Comparison of ENCODE assay signal across 8 cellular contexts in the genomic region with DNA sequence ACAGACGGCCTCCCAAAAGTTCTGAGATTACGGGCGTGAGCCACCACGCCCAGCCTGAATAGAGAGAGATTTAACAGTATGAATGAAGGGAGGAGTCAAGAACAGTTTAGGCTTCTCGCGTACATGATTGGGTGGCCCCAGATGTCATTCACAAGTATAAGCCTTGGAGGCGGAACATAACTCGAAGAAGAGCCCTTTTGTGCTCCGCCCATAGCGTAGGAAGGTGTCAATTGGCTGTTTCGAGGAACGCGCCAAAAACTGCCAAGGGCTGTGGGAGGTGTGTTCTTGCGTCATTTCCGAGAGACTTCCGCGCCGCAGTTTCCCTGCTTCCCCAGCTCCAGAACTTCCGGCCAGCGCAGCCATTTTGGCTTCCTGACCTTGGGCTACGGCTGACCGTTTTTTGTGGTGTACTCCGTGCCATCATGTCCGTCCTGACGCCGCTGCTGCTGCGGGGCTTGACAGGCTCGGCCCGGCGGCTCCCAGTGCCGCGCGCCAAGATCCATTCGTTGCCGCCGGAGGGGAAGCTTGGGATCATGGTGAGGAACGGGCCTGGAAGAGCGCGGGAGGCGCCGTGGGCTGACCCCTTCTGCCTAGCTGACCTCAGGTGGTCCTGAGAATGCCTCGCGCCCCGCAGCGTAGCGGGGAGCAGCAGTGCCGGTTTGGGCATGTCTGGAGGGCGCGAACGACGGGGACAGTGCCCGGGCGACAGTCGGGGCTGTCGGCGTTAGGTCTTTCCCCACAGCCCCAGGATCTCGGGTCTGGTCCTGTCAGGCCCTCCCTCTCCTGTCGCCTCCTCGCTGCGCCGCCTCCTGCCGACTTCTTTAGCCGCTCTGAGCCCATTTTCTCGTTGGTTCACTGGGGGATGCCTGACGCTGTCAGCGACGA. TPM values are rescaled to one million over a fixed set of nuclear protein-coding genes. Genes with fewer than 3 reads are reported as not detected.
DNase-seq lines count a peak whose midpoint lies in the region; ATAC-seq, FAIRE-seq and TF ChIP-seq lines count a peak whose summit lies in the region.

A gene with protein sequence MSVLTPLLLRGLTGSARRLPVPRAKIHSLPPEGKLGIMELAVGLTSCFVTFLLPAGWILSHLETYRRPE (plus strand): TSS at position 362 of the 885 bp plus-strand sequence. CDS start 61 bp downstream, at position 423.

- no peak for TF ChIP-seq CTCF in astrocyte (IDR thresholded peaks at IDR 0.05; ENCODE audit: insufficient read depth, low read depth, low read length)
- TF ChIP-seq CTCF in uterus (IDR thresholded peaks at IDR 0.05): no peak

- H2AFZ ChIP-seq in astrocyte (ENCODE audit: low read depth, low read length): peak within 1 kb of the TSS; percentile 96

- peak within 1 kb of the TSS; percentile 91 for H3K4me2 ChIP-seq in astrocyte (ENCODE audit: low read length)

- H3K36me3 Mint-ChIP-seq in astrocyte (ENCODE audit: low read depth, unreplicated experiment): peaks cover 6% of the 10 kb centered on the region

- no peak for FAIRE-seq in astrocyte (lab: Jason Lieb, UNC)

- no peaks in the 10 kb centered on the region for H3K27me3 ChIP-seq in astrocyte (ENCODE audit: insufficient read depth, low read length)
- no peaks in the 10 kb centered on the region for H3K27me3 ChIP-seq in right cardiac atrium (ENCODE audit: control insufficient read depth, insufficient read depth)
- no peaks in the 10 kb centered on the region for H3K27me3 ChIP-seq in uterus

- no peaks in the 10 kb centered on the region for H3K9me3 ChIP-seq in astrocyte (ENCODE audit: insufficient read depth, low read depth, low read length)
- no peaks in the 10 kb centered on the region for H3K9me3 ChIP-seq in right cardiac atrium (ENCODE audit: control insufficient read depth, low read length)
- H3K9me3 ChIP-seq in uterus: no peaks in the 10 kb centered on the region

- intact Hi-C loops in right cardiac atrium (cut with DNase I) (no loop called here), uterus (cut with DNase I; ENCODE audit: low total_unique reads) (no loop called here)

- peaks cover 49% of the 10 kb centered on the region for H3K79me2 ChIP-seq in astrocyte (ENCODE audit: insufficient read depth, low read length)

- TF ChIP-seq POLR2A in GM18505 (IDR thresholded peaks at IDR 0.05; ENCODE audit: borderline replicate concordance, extremely low read depth, insufficient read depth, insufficient read length): peak; percentile 86
- TF ChIP-seq POLR2A in uterus (IDR thresholded peaks at IDR 0.05): peak; percentile 26 to 61

- no peaks in the 10 kb centered on the region for H3K9me3 Mint-ChIP-seq in astrocyte (ENCODE audit: unreplicated experiment)

- H3K4me3 Mint-ChIP-seq in astrocyte (ENCODE audit: unreplicated experiment): peak within 1 kb of the TSS; percentile 99

- H3K36me3 ChIP-seq in astrocyte (ENCODE audit: insufficient read depth, low read length) (no peaks in the 10 kb centered on the region), uterus (no peaks in the 10 kb centered on the region)

- WGBS in right cardiac atrium: under 1% methylated on average over 67 of the region's 67 CpGs

- H3K9ac ChIP-seq in astrocyte (ENCODE audit: low read length): peak within 1 kb of the TSS; percentile 99

- H3K27ac ChIP-seq in astrocyte (ENCODE audit: low read depth, low read length): peak within 1 kb of the TSS; percentile 95
- peak within 1 kb of the TSS; percentile 98 for H3K27ac ChIP-seq in right cardiac atrium (ENCODE audit: low read length)
- peak within 1 kb of the TSS; percentile 89 to 93 for H3K27ac ChIP-seq in uterus

- H3K4me1 Mint-ChIP-seq in astrocyte (ENCODE audit: low read depth, unreplicated experiment): peaks cover 10% of the 10 kb centered on the region

- ATAC-seq in GM18505 (IDR thresholded peaks at IDR 0.05; ENCODE audit: unreplicated experiment): peak; percentile 93
- peak; percentile 92 for ATAC-seq in HG02973 (IDR thresholded peaks at IDR 0.05; ENCODE audit: unreplicated experiment)
- ATAC-seq in right cardiac atrium: peak; percentile 97

- DNase-seq in NCI-H2029 (lab: John Stamatoyannopoulos, UW) (peak; percentile 99), T-helper 22 cell (ENCODE audit: low read depth) (peak; percentile 95), astrocyte (ENCODE audit: low read depth) (peak; percentile 99), right cardiac atrium (peak; percentile 97 to 98 (median 97)), pulmonary artery endothelial cell (ENCODE audit: low read depth, low spot score) (peak; percentile 99), uterus (peak; percentile 97 to 99)

- H3K27ac Mint-ChIP-seq in astrocyte (ENCODE audit: unreplicated experiment): peak within 1 kb of the TSS; percentile 98

- H4K20me1 ChIP-seq in astrocyte (ENCODE audit: insufficient read depth, low read length): peaks cover 30% of the 10 kb centered on the region

- H3K4me1 ChIP-seq in astrocyte (ENCODE audit: insufficient read depth, low read length) (peaks cover 13% of the 10 kb centered on the region), right cardiac atrium (ENCODE audit: control insufficient read depth, insufficient read depth, low read length) (no peaks in the 10 kb centered on the region), uterus (peaks cover 0 to 14% of the 10 kb centered on the region in 2 donors)

- peaks cover under 1% of the 10 kb centered on the region for H3K27me3 Mint-ChIP-seq in astrocyte (ENCODE audit: low read depth, unreplicated experiment)

- peak within 1 kb of the TSS; percentile 93 for H3K4me3 ChIP-seq in astrocyte (ENCODE audit: insufficient read depth, low read depth, low read length)
- peak within 1 kb of the TSS; percentile 75 for H3K4me3 ChIP-seq in right cardiac atrium (ENCODE audit: low read length)
- H3K4me3 ChIP-seq in uterus: peak within 1 kb of the TSS; percentile 82 to 98

RNA-seq across cellular contexts. Expression of the gene that starts here (rescaled TPM):
- total RNA-seq in astrocyte: 274 and 289 TPM in 2 replicates
- total RNA-seq in right cardiac atrium: 100 to 1,000 TPM; 726 to 908 (median 798) TPM
- 2,526 TPM for polyA plus RNA-seq in right cardiac atrium
- 263 and 308 TPM in 2 replicates for total RNA-seq in pulmonary artery endothelial cell
- total RNA-seq in uterus: 100 to 1,000 TPM in 3 of 4 donors, 10 to 100 TPM in 1; 41.0 to 359 (median 139) TPM

Comparison
In these comparisons a context has a peak if more than half of its experiments do, and no peak if none do; other contexts are left out.
1. Peak in every context shown above with its lines: DNase-seq, ATAC-seq, H3K4me3 ChIP-seq and H3K27ac ChIP-seq.